Comparison of ENCODE assay signal across 1 cellular context in the genomic region with DNA sequence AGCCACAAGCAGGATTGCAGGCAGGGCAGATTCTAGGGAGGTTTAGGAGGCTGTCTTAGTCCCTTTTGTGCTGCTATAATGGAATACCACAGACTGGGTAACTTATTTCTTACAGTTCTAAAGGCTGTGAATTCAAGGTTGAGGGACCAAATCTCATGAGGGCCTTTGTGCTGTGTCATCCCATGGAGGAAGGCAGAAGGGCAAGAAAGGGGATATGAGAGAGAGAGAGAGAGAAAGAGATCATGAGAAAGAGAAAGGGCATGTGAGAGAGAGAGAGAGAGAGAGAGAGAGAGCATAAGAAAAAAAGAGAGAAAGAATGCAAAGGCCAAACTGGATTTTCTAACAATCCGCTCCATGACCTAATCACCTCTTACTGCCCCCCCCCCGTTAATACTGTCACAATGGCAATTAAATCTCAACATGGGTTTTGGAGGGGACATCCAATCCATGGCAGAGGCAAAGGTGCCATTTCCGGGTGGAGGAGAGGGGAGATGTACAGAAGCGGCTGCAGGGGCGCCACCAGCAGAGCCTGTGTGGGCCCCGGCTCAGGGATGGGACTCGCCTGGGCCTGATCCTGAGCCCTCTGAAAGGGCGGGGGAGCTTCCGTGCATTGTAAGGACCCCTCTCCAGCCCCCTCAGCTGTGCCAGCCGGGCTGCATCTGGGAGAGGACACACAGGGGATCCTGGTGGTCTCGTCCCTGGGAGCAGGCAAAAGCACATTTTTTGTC.
TF ChIP-seq lines count a peak whose summit lies in the region.

No MANE protein-coding gene starts in this region.

TF ChIP-seq in K562, 482 proteins besides CTCF, POLR2A, EP300 and RAD21:
- TF ChIP-seq BMI1 (IDR thresholded peaks at IDR 0.05; ENCODE audit: low read length) = no peak
- TF ChIP-seq MAFG (tag; conservative IDR thresholded peaks at IDR 0.05) = peak; percentile 70
- TF ChIP-seq NFE2L1 (tag; IDR thresholded peaks at IDR 0.05; ENCODE audit: borderline replicate concordance, low read depth) = peak; percentile 36; the same call in 1 of the 2 replicates
- no peak for TF ChIP-seq NCOR1 (IDR thresholded peaks at IDR 0.05)
- TF ChIP-seq ZNF174 (CRISPR knock-in tag; IDR thresholded peaks at IDR 0.05) = no peak
- TF ChIP-seq DACH1 (IDR thresholded peaks at IDR 0.05; ENCODE audit: partially characterized antibody) = no peak
- peak; percentile 35; the same call in 1 of the 2 replicates for TF ChIP-seq C11orf30 (IDR thresholded peaks at IDR 0.05; ENCODE audit: low read depth)
- TF ChIP-seq, protein P1, sequence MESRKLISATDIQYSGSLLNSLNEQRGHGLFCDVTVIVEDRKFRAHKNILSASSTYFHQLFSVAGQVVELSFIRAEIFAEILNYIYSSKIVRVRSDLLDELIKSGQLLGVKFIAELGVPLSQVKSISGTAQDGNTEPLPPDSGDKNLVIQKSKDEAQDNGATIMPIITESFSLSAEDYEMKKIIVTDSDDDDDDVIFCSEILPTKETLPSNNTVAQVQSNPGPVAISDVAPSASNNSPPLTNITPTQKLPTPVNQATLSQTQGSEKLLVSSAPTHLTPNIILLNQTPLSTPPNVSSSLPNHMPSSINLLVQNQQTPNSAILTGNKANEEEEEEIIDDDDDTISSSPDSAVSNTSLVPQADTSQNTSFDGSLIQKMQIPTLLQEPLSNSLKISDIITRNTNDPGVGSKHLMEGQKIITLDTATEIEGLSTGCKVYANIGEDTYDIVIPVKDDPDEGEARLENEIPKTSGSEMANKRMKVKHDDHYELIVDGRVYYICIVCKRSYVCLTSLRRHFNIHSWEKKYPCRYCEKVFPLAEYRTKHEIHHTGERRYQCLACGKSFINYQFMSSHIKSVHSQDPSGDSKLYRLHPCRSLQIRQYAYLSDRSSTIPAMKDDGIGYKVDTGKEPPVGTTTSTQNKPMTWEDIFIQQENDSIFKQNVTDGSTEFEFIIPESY (CRISPR knock-in tag; IDR thresholded peaks at IDR 0.05) = 0 out of 2 replicates have a peak, but pooled peaks have one; percentile 54
- TF ChIP-seq ZNF3 (CRISPR knock-in tag; IDR thresholded peaks at IDR 0.05) = no peak
- peak; percentile 38; the same call in 1 of the 2 replicates for TF ChIP-seq NFE2 (IDR thresholded peaks at IDR 0.05; ENCODE audit: low read depth)
